Comparison of ENCODE assay signal across 8 cellular contexts in genomic region chrX:54496517-54496852, GRCh38. TPM values are rescaled to one million over a fixed set of nuclear protein-coding genes. Genes with fewer than 3 reads are reported as not detected.
DNase-seq lines count a peak whose midpoint lies in the region; ATAC-seq lines count a peak whose summit lies in the region.

No MANE protein-coding gene starts in this region.

- H3K4me2 ChIP-seq in BLaER1 treated with 17β-estradiol and CSF1 and Interleukin-3, amounts not matched to agents 10 nM and 100 nM: peak overlapping the region; percentile 43 to 92 (median 88); a peak in 15 of 22 replicates

- peak overlapping the region in 7 of 10 experiments; percentile 58 to 75 (median 69); a peak in 8 of 20 replicates for H3K4me3 ChIP-seq in BLaER1 treated with 17β-estradiol and CSF1 and Interleukin-3, amounts not matched to agents 10 nM and 100 nM
- peak overlapping the region; percentile 19 for H3K4me3 ChIP-seq in NT2/D1 (ENCODE audit: insufficient read length, low read depth)
- no peak overlapping the region for H3K4me3 ChIP-seq in endocrine pancreas (ENCODE audit: control insufficient read depth, insufficient read depth, low read length)

- DNase-seq in NT2/D1 (ENCODE audit: low read depth, low spot score) (no peak), occipital lobe (lab: John Stamatoyannopoulos, UW) (peak; percentile 18), AG08395 (ENCODE audit: low spot score) (no peak)
- no peak for DNase-seq in stimulated activated CD4-positive, alpha-beta T cell treated with anti-CD3 and anti-CD28 coated beads, Interleukin-1b, Interleukin-23, amount 100 ng/mL, for 48 hours

- peaks cover 0 to 10% (median 0%) of the 10 kb centered on the region in 10 experiments; a peak in 7 of 20 replicates for H3K4me1 ChIP-seq in BLaER1 treated with 17β-estradiol and CSF1 and Interleukin-3, amounts not matched to agents 10 nM and 100 nM
- H3K4me1 ChIP-seq in NT2/D1 (ENCODE audit: insufficient read depth, insufficient read length) (no peaks in the 10 kb centered on the region), endocrine pancreas (ENCODE audit: control insufficient read depth, insufficient read depth, low read length) (no peaks in the 10 kb centered on the region)

- H3K9me3 ChIP-seq in BLaER1 treated with 17β-estradiol and CSF1 and Interleukin-3, amounts not matched to agents 10 nM and 100 nM (replicated peaks in 1 of 11): peaks cover 0 to 12% (median 0%) of the 10 kb centered on the region in 11 experiments; a peak in 7 of 22 replicates
- H3K9me3 ChIP-seq in NT2/D1 (ENCODE audit: insufficient read depth, low read length) (no peaks in the 10 kb centered on the region), endocrine pancreas (ENCODE audit: control insufficient read depth, low read length) (no peaks in the 10 kb centered on the region)

- ATAC-seq in HG03378 (IDR thresholded peaks at IDR 0.05; ENCODE audit: unreplicated experiment) (no peak), HG02981 (IDR thresholded peaks at IDR 0.05; ENCODE audit: unreplicated experiment) (no peak)

- H4K20me1 ChIP-seq in BLaER1 treated with 17β-estradiol and CSF1 and Interleukin-3, amounts not matched to agents 10 nM and 100 nM: peaks cover 0 to 4% (median 0%) of the 10 kb centered on the region in 11 experiments; a peak in 1 of 22 replicates

- H3K27me3 ChIP-seq in BLaER1 treated with 17β-estradiol and CSF1 and Interleukin-3, amounts not matched to agents 10 nM and 100 nM: peaks cover 27 to 86% (median 71%) of the 10 kb centered on the region in 11 experiments
- H3K27me3 ChIP-seq in NT2/D1 (ENCODE audit: insufficient read depth, insufficient read length): no peaks in the 10 kb centered on the region
- no peaks in the 10 kb centered on the region for H3K27me3 ChIP-seq in endocrine pancreas (ENCODE audit: control insufficient read depth, insufficient read depth, low read length)

- H3K9ac ChIP-seq in BLaER1 treated with 17β-estradiol and CSF1 and Interleukin-3, amounts not matched to agents 10 nM and 100 nM: peak overlapping the region in 1 of 11 experiments; percentile 82; a peak in 1 of 22 replicates
- peak overlapping the region; percentile 77 for H3K9ac ChIP-seq in NT2/D1 (ENCODE audit: insufficient read length, low read depth)
- peak overlapping the region; percentile 17 for H3K9ac ChIP-seq in endocrine pancreas (ENCODE audit: control insufficient read depth, insufficient read depth, low read length)

- no peak overlapping the region for H3K27ac ChIP-seq in BLaER1 treated with 17β-estradiol and CSF1 and Interleukin-3, amounts not matched to agents 10 nM and 100 nM

- H3K36me3 ChIP-seq in BLaER1 treated with 17β-estradiol and CSF1 and Interleukin-3, amounts not matched to agents 10 nM and 100 nM: no peaks in the 10 kb centered on the region
- H3K36me3 ChIP-seq in NT2/D1 (ENCODE audit: insufficient read depth, insufficient read length, low read length) (peaks cover 9% of the 10 kb centered on the region), endocrine pancreas (ENCODE audit: control insufficient read depth, insufficient read depth, low read length) (no peaks in the 10 kb centered on the region)

RNA-seq across cellular contexts. Expression of gene FGD1, which starts 0.5 kb away (rescaled TPM):
- total RNA-seq in occipital lobe: 9.0 TPM

RNA-seq across cellular contexts. Expression of gene GNL3L, which starts 33.5 kb away (rescaled TPM):
- 17.6 TPM for total RNA-seq in occipital lobe

RNA-seq across cellular contexts. Expression of gene TSR2, which starts 56.3 kb away (rescaled TPM):
- total RNA-seq in occipital lobe: 11.9 TPM
